15 cellular contexts compared by ENCODE assay signal in the genomic region with DNA sequence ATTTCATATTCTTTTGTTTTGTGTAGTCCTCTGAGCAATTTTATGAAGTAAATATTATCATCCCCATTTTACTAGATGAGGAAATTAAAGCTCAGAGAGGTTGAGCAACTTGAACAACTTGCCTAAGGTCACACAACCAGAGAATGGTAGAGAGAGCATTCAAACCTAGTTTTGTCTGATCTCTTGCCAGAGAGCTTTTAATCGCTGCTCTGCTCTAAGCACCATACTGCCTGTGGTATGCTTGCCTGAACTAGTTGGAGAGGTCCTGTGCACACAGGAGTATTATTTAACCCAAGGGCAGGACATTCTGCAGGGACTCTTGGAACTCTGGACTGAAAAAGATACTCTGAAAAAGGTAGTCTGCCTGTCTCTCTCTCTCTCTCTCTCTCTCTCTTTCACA. TPM values are rescaled to one million over a fixed set of nuclear protein-coding genes. Genes with fewer than 3 reads are reported as not detected.
DNase-seq lines count a peak whose midpoint lies in the region; ATAC-seq and TF ChIP-seq lines count a peak whose summit lies in the region.
"Had no signal": no experiment of that assay in that cellular context is flagged by ENCODE, and none has a peak within 500 bp of the region (broad histone marks: within the 10 kb centered on the region; RNA-seq: fewer than 3 reads in every experiment).

No MANE protein-coding gene starts in this region.

- intact Hi-C loops in natural killer cell (cut with micrococcal nuclease) = no loop called here

- no peak overlapping the region for H3K4me3 Mint-ChIP-seq in natural killer cell
- H3K4me3 Mint-ChIP-seq in activated naive CD8-positive, alpha-beta T cell treated with anti-CD3 and anti-CD28 coated beads, Interleukin-2, amount 50 U/mL, for 24 hours = no peak overlapping the region

- H3K9me3 Mint-ChIP-seq in natural killer cell = no peaks in the 10 kb centered on the region
- H3K9me3 Mint-ChIP-seq in activated naive CD8-positive, alpha-beta T cell treated with anti-CD3 and anti-CD28 coated beads, Interleukin-2, amount 50 U/mL, for 24 hours = no peaks in the 10 kb centered on the region

- H3K27ac ChIP-seq in RWPE2 (ENCODE audit: poor library complexity, severe bottlenecking) (no peak overlapping the region), epithelial cell of prostate (no peak overlapping the region)
- H3K27ac ChIP-seq: C4-2B, SJSA1 had no signal

- TF ChIP-seq CTCF in RWPE2 (IDR thresholded peaks at IDR 0.05; ENCODE audit: poor library complexity, severe bottlenecking) (no peak), natural killer cell (IDR thresholded peaks at IDR 0.05) (no peak)

- peaks cover 36 to 48% of the 10 kb centered on the region in 2 donors for H3K4me1 Mint-ChIP-seq in natural killer cell
- H3K4me1 Mint-ChIP-seq in activated naive CD8-positive, alpha-beta T cell treated with anti-CD3 and anti-CD28 coated beads, Interleukin-2, amount 50 U/mL, for 24 hours = no peaks in the 10 kb centered on the region

- DNase-seq in NCI-H2196 (lab: John Stamatoyannopoulos, UW; ENCODE audit: unreplicated experiment) = peak; percentile 21
- no peak for DNase-seq in NCI-H2196 treated with DMSO at 0.1 percent for 48 hours (lab: John Stamatoyannopoulos, UW; ENCODE audit: unreplicated experiment)
- DNase-seq in RWPE2 (ENCODE audit: low spot score) = no peak
- peak; percentile 60 for DNase-seq in epithelial cell of prostate (ENCODE audit: low read depth, low spot score)
- no peak for DNase-seq in natural killer cell
- no peak for DNase-seq in stimulated activated naive CD4-positive, alpha-beta T cell treated with Interleukin-2 at 50 U/mL for 16 hours (lab: John Stamatoyannopoulos, UW)
- DNase-seq in activated naive CD8-positive, alpha-beta T cell treated with anti-CD3 and anti-CD28 coated beads, Interleukin-2, amount 50 U/mL, for 24 hours = no peak
- DNase-seq: NCI-H1092, NCI-H2029 treated with DMSO at 0.1 percent for 48 hours, NCI-H2171 treated with DMSO at 0.1 percent for 48 hours, NCI-H69 had no signal

- H3K36me3 ChIP-seq in RWPE2 (ENCODE audit: low read depth) = no peaks in the 10 kb centered on the region

- no peaks in the 10 kb centered on the region for H3K36me3 Mint-ChIP-seq in natural killer cell
- no peaks in the 10 kb centered on the region for H3K36me3 Mint-ChIP-seq in activated naive CD8-positive, alpha-beta T cell treated with anti-CD3 and anti-CD28 coated beads, Interleukin-2, amount 50 U/mL, for 24 hours (ENCODE audit: low read depth)

- H3K9me3 ChIP-seq in RWPE2 (ENCODE audit: severe bottlenecking) = no peaks in the 10 kb centered on the region
- H3K9me3 ChIP-seq: SJSA1 had no signal

- H3K27ac Mint-ChIP-seq in natural killer cell = peak overlapping the region; percentile 23 to 89
- no peak overlapping the region for H3K27ac Mint-ChIP-seq in activated naive CD8-positive, alpha-beta T cell treated with anti-CD3 and anti-CD28 coated beads, Interleukin-2, amount 50 U/mL, for 24 hours

- H3K4me1 ChIP-seq in RWPE2 (ENCODE audit: insufficient read depth, poor library complexity, severe bottlenecking) = no peaks in the 10 kb centered on the region

- H3K27me3 Mint-ChIP-seq in natural killer cell (ENCODE audit: low read depth in 2 of 2) = no peaks in the 10 kb centered on the region
- no peaks in the 10 kb centered on the region for H3K27me3 Mint-ChIP-seq in activated naive CD8-positive, alpha-beta T cell treated with anti-CD3 and anti-CD28 coated beads, Interleukin-2, amount 50 U/mL, for 24 hours

- no peak overlapping the region for H3K4me3 ChIP-seq in RWPE2 (ENCODE audit: severe bottlenecking)
- H3K4me3 ChIP-seq: K562, SJSA1 had no signal

- ATAC-seq in RWPE2 (ENCODE audit: low read depth) = 0 out of 3 replicates have a peak, but pooled peaks have one; percentile 26
- no peak for ATAC-seq in natural killer cell
- no peak for ATAC-seq in HG03196 (IDR thresholded peaks at IDR 0.05; ENCODE audit: unreplicated experiment)
- no peak for ATAC-seq in activated naive CD8-positive, alpha-beta T cell treated with anti-CD3 and anti-CD28 coated beads, Interleukin-2, amount 50 U/mL, for 24 hours
- ATAC-seq: K562 had no signal

- no peaks in the 10 kb centered on the region for H3K27me3 ChIP-seq in RWPE2 (ENCODE audit: insufficient read depth, poor library complexity, severe bottlenecking)
- H3K27me3 ChIP-seq: SJSA1 had no signal

RNA-seq across cellular contexts. Expression of a gene that starts 38.5 kb away (rescaled TPM):
- total RNA-seq in natural killer cell = 10 to 100 TPM; 37.9 to 43.3 (median 40.2) TPM

Comparison
In these comparisons a context has a peak if more than half of its experiments do, and no peak if none do; other contexts are left out.
1. DNase-seq: peak in NCI-H2196 (single experiment) and epithelial cell of prostate (single experiment); none in NCI-H2196 treated with DMSO at 0.1 percent for 48 hours (single experiment), RWPE2 (single experiment), natural killer cell (single experiment), stimulated activated naive CD4-positive, alpha-beta T cell treated with Interleukin-2 at 50 U/mL for 16 hours (single experiment) and activated naive CD8-positive, alpha-beta T cell treated with anti-CD3 and anti-CD28 coated beads, Interleukin-2, amount 50 U/mL, for 24 hours (single experiment).